In the genomic region with DNA sequence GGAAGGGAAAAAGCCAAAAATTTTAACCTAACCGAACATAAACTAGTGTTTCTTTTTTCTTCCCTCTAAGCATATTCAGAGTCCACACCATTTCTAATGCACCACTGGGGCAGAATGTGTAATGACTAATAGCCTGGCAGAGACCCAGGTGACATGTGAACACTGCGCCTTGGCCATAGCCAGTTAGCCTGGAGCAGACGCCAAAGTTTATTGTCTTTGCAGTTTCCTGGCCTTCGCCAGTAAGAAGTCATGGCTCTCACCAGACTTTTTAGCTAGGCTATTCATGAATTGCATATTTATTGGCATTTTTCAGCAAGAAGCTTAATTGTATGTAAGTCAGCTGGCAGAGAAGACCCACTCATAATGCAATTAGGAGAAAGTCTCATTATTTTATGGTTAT, we compare ENCODE assay signal across 10 cellular contexts.
DNase-seq lines count a peak whose midpoint lies in the region; ATAC-seq, FAIRE-seq and TF ChIP-seq lines count a peak whose summit lies in the region.
"Had no signal": no experiment of that assay in that cellular context is flagged by ENCODE, and none has a peak within 500 bp of the region (broad histone marks: within the 10 kb centered on the region; RNA-seq: fewer than 3 reads in every experiment).

No MANE protein-coding gene starts in this region.

- TF ChIP-seq CTCF in vagina (IDR thresholded peaks at IDR 0.05): no peak

- no peak for FAIRE-seq in GM12892 (lab: Jason Lieb, UNC)

- H3K27me3 ChIP-seq in vagina: no peaks in the 10 kb centered on the region

- no peak for ATAC-seq in left colon
- no peak for ATAC-seq in GM18520 (IDR thresholded peaks at IDR 0.05; ENCODE audit: unreplicated experiment)

- H3K27ac ChIP-seq in vagina: peak overlapping the region; percentile 24
- H3K27ac ChIP-seq: 22Rv1, PC-9 had no signal

- no peaks in the 10 kb centered on the region for H3K9me3 ChIP-seq in vagina

- no peaks in the 10 kb centered on the region for H3K36me3 ChIP-seq in vagina

- TF ChIP-seq POLR2A in vagina (IDR thresholded peaks at IDR 0.05): no peak
- no peak for TF ChIP-seq POLR2A in GM12892 (IDR thresholded peaks at IDR 0.05; ENCODE audit: low read depth, low read length)

- H3K4me1 ChIP-seq in vagina: peaks cover 10% of the 10 kb centered on the region

- DNase-seq in DMS53 (lab: John Stamatoyannopoulos, UW) (peak; percentile 7), DMS53 treated with DMSO at 0.1 percent for 48 hours (lab: John Stamatoyannopoulos, UW; ENCODE audit: unreplicated experiment) (no peak), cerebellum (ENCODE audit: low spot score) (peak; percentile 6), left colon (peak; percentile 13 to 34), vagina (ENCODE audit: extremely low spot score in 2 of 2) (no peak), SW 1271 (lab: John Stamatoyannopoulos, UW) (no peak), GM12892 (ENCODE audit: insufficient read length) (no peak)

- intact Hi-C loops in left colon (cut with DNase I, micrococcal nuclease): no loop called here
- intact Hi-C loops in vagina (cut with DNase I): no loop called here

- no peak overlapping the region for H3K4me3 ChIP-seq in vagina
- H3K4me3 ChIP-seq: PC-9 had no signal

Comparison
In these comparisons a context has a peak if more than half of its experiments do, and no peak if none do; other contexts are left out.
1. DNase-seq: peak in DMS53 (single experiment), cerebellum (single experiment) and left colon (2 of 2); none in DMS53 treated with DMSO at 0.1 percent for 48 hours (single experiment), vagina (0 of 2), SW 1271 (0 of 2) and GM12892 (single experiment).